ENCODE assay signal across 2 cellular contexts in genomic region chr10:13671874-13672273, GRCh38.
TF ChIP-seq lines count a peak whose summit lies in the region.

No MANE protein-coding gene starts in this region.

TF ChIP-seq in GM23338, 12 proteins besides CTCF, POLR2A, EP300 and RAD21 (continued from another document):
- no peak for TF ChIP-seq EZH2 (IDR thresholded peaks at IDR 0.05; ENCODE audit: low read depth, unreplicated experiment)
- TF ChIP-seq, protein P1, sequence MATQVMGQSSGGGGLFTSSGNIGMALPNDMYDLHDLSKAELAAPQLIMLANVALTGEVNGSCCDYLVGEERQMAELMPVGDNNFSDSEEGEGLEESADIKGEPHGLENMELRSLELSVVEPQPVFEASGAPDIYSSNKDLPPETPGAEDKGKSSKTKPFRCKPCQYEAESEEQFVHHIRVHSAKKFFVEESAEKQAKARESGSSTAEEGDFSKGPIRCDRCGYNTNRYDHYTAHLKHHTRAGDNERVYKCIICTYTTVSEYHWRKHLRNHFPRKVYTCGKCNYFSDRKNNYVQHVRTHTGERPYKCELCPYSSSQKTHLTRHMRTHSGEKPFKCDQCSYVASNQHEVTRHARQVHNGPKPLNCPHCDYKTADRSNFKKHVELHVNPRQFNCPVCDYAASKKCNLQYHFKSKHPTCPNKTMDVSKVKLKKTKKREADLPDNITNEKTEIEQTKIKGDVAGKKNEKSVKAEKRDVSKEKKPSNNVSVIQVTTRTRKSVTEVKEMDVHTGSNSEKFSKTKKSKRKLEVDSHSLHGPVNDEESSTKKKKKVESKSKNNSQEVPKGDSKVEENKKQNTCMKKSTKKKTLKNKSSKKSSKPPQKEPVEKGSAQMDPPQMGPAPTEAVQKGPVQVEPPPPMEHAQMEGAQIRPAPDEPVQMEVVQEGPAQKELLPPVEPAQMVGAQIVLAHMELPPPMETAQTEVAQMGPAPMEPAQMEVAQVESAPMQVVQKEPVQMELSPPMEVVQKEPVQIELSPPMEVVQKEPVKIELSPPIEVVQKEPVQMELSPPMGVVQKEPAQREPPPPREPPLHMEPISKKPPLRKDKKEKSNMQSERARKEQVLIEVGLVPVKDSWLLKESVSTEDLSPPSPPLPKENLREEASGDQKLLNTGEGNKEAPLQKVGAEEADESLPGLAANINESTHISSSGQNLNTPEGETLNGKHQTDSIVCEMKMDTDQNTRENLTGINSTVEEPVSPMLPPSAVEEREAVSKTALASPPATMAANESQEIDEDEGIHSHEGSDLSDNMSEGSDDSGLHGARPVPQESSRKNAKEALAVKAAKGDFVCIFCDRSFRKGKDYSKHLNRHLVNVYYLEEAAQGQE (IDR thresholded peaks at IDR 0.05; ENCODE audit: unreplicated experiment): no peak
- no peak for TF ChIP-seq ETS1 (IDR thresholded peaks at IDR 0.05)
- TF ChIP-seq CREB1 (CRISPR knock-in tag; IDR thresholded peaks at IDR 0.05; ENCODE audit: low read depth): no peak
- TF ChIP-seq NANOG (IDR thresholded peaks at IDR 0.05; ENCODE audit: borderline replicate concordance): no peak
- TF ChIP-seq EZH2phosphoT487 (IDR thresholded peaks at IDR 0.05; ENCODE audit: unreplicated experiment): no peak
- no peak for TF ChIP-seq ZNF462 (CRISPR knock-in tag; IDR thresholded peaks at IDR 0.05)
- TF ChIP-seq ZNF331 (CRISPR knock-in tag; IDR thresholded peaks at IDR 0.05; ENCODE audit: low read depth): no peak
- no peak for TF ChIP-seq JUNB (IDR thresholded peaks at IDR 0.05; ENCODE audit: unreplicated experiment)
TF ChIP-seq in GM23338: peak in this region for 0.

TF ChIP-seq in H1, 55 proteins besides CTCF, POLR2A, EP300 and RAD21 (continued from another document):
- TF ChIP-seq SAP30 (IDR thresholded peaks at IDR 0.05; ENCODE audit: insufficient read depth, insufficient replicate concordance, low read length) (no peak), KDM1A (IDR thresholded peaks at IDR 0.05; ENCODE audit: borderline replicate concordance, low read length) (no peak), USF2 (IDR thresholded peaks at IDR 0.05; ENCODE audit: low read length) (no peak), ZNF274 (IDR thresholded peaks at IDR 0.05; ENCODE audit: borderline replicate concordance, extremely low read depth, low read length) (no peak), SP2 (IDR thresholded peaks at IDR 0.05; ENCODE audit: low read length) (no peak), FOSL1 (IDR thresholded peaks at IDR 0.05; ENCODE audit: insufficient read depth, low read depth, low read length) (no peak), TCF12 (IDR thresholded peaks at IDR 0.05; ENCODE audit: low read depth, low read length) (no peak), SIRT6 (IDR thresholded peaks at IDR 0.05; ENCODE audit: low read length) (no peak), KDM5A (IDR thresholded peaks at IDR 0.05; ENCODE audit: low read length) (no peak), E2F6 (IDR thresholded peaks at IDR 0.05) (no peak), EZH2 (IDR thresholded peaks at IDR 0.05; ENCODE audit: low read depth, low read length, severe bottlenecking) (no peak), RFX5 (IDR thresholded peaks at IDR 0.05; ENCODE audit: borderline replicate concordance, low read depth, low read length) (no peak)
- TF ChIP-seq, protein P2, sequence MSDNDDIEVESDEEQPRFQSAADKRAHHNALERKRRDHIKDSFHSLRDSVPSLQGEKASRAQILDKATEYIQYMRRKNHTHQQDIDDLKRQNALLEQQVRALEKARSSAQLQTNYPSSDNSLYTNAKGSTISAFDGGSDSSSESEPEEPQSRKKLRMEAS (IDR thresholded peaks at IDR 0.05): no peak
